Comparison of ENCODE assay signal across 13 cellular contexts in genomic region chr3:56291953-56292352, GRCh38.
DNase-seq lines count a peak whose midpoint lies in the region; ATAC-seq and TF ChIP-seq lines count a peak whose summit lies in the region.
"Had no signal": no experiment of that assay in that cellular context is flagged by ENCODE, and none has a peak within 500 bp of the region (broad histone marks: within the 10 kb centered on the region; RNA-seq: fewer than 3 reads in every experiment).

No MANE protein-coding gene starts in this region.

- no peak overlapping the region for H3K4ac ChIP-seq in neuronal stem cell (ENCODE audit: low read length)

- DNase-seq in AG20443 (ENCODE audit: low spot score) (peak; percentile 20), adipocyte (ENCODE audit: low read depth) (peak; percentile 6), GM10248 (ENCODE audit: extremely low spot score) (no peak), activated gamma-delta T cell (lab: John Stamatoyannopoulos, UW) (no peak), neuronal stem cell (ENCODE audit: low spot score) (no peak)
- DNase-seq: caudate nucleus, heart left ventricle, naive B cell, NCI-H226, right cardiac atrium had no signal

- no peak overlapping the region for H3K14ac ChIP-seq in neuronal stem cell (ENCODE audit: low read length)

- no CpG with 5 or more reads among the region's 3 CpGs for WGBS in neuronal stem cell (ENCODE audit: extremely low coverage in 2 of 2, insufficient read length in 2 of 2, insufficient replicate concordance in 1 of 2), 2 donors

- H3K4me3 ChIP-seq in adipocyte (ENCODE audit: low read length) (no peak overlapping the region), neuronal stem cell (ENCODE audit: low read length in 2 of 2) (no peak overlapping the region)
- H3K4me3 ChIP-seq: heart left ventricle had no signal

- no peak overlapping the region for H2BK15ac ChIP-seq in neuronal stem cell (ENCODE audit: low read length)

- H3K9ac ChIP-seq in adipocyte (ENCODE audit: low read length) (no peak overlapping the region), neuronal stem cell (ENCODE audit: low read depth, low read length, poor library complexity) (no peak overlapping the region)

- no peak overlapping the region for H2BK5ac ChIP-seq in neuronal stem cell (ENCODE audit: low read length)

- ATAC-seq in GM19023 (IDR thresholded peaks at IDR 0.05; ENCODE audit: unreplicated experiment), result peak; percentile 54
- ATAC-seq in HG03045 (IDR thresholded peaks at IDR 0.05; ENCODE audit: unreplicated experiment), result peak; percentile 66
- ATAC-seq in HG03196 (IDR thresholded peaks at IDR 0.05; ENCODE audit: unreplicated experiment), result no peak

- no peak overlapping the region for H3K23ac ChIP-seq in neuronal stem cell (ENCODE audit: low read depth, low read length, poor library complexity)

- no peak overlapping the region for H2AK5ac ChIP-seq in neuronal stem cell (ENCODE audit: low read depth, low read length)

- H3K27ac ChIP-seq in neuronal stem cell (replicated peaks; ENCODE audit: low read length), result no peak overlapping the region
- H3K27ac ChIP-seq: heart left ventricle had no signal

- H3K4me1 ChIP-seq in adipocyte (ENCODE audit: control insufficient read depth, insufficient read depth, low read length) (peaks cover 10% of the 10 kb centered on the region), neuronal stem cell (ENCODE audit: control insufficient read depth in 2 of 2, insufficient read depth in 1 of 2, low read depth in 1 of 2, low read length in 2 of 2) (peaks cover 3 to 5% of the 10 kb centered on the region in 2 donors)
- H3K4me1 ChIP-seq: heart left ventricle had no signal

- H4K91ac ChIP-seq in neuronal stem cell (ENCODE audit: low read depth, low read length, poor library complexity), result no peak overlapping the region

- no peak overlapping the region for H3K4me2 ChIP-seq in neuronal stem cell (ENCODE audit: insufficient read depth, low read length, poor library complexity, severe bottlenecking)

- no peak overlapping the region for H2BK12ac ChIP-seq in neuronal stem cell (ENCODE audit: low read length)

- H3K36me3 ChIP-seq in adipocyte (ENCODE audit: control insufficient read depth, insufficient read depth, low read length, severe bottlenecking) (no peaks in the 10 kb centered on the region), neuronal stem cell (replicated peaks in 1 of 2; ENCODE audit: control insufficient read depth in 2 of 2, insufficient read depth in 2 of 2, low read length in 2 of 2) (peaks cover 0 to 3% of the 10 kb centered on the region in 2 donors)
- H3K36me3 ChIP-seq: heart left ventricle had no signal

- H3K9me3 ChIP-seq in adipocyte (ENCODE audit: control insufficient read depth, low read length) (no peaks in the 10 kb centered on the region), neuronal stem cell (replicated peaks in 1 of 2; ENCODE audit: control insufficient read depth in 2 of 2, insufficient read depth in 1 of 2, low read depth in 1 of 2, low read length in 2 of 2) (no peaks in the 10 kb centered on the region)

- no peak for TF ChIP-seq CTCF in GM10248 (IDR thresholded peaks at IDR 0.05; ENCODE audit: control extremely low read depth, extremely low read depth, low read depth, missing control alignments)

- no peak overlapping the region for H2BK120ac ChIP-seq in neuronal stem cell (ENCODE audit: low read depth, low read length)

- no peak overlapping the region for H4K8ac ChIP-seq in neuronal stem cell (ENCODE audit: low read depth, low read length)

- H3K27me3 ChIP-seq in adipocyte (replicated peaks; ENCODE audit: control insufficient read depth, insufficient read depth, low read length), result peaks cover 9% of the 10 kb centered on the region
- no peaks in the 10 kb centered on the region for H3K27me3 ChIP-seq in neuronal stem cell (ENCODE audit: control insufficient read depth in 3 of 3, insufficient read depth in 3 of 3, low read depth in 1 of 3, low read length in 3 of 3)
- H3K27me3 ChIP-seq: heart left ventricle had no signal

- POLR2A ChIA-PET in GM10248 (lab: Yijun Ruan, JAX), result no interaction called here

- CTCF ChIA-PET in GM10248 (lab: Yijun Ruan, JAX), result interaction anchor here (1.4 kb wide), 1 partner anchor 11 kb away, joined by 6 read pairs; no protein-coding TSS in a partner anchor

- no peak overlapping the region for H2AFZ ChIP-seq in neuronal stem cell (ENCODE audit: low read length)

- no peaks in the 10 kb centered on the region for H3K79me1 ChIP-seq in neuronal stem cell (ENCODE audit: low read depth, low read length)

- no peak overlapping the region for H3K18ac ChIP-seq in neuronal stem cell (ENCODE audit: low read length)

Comparison
In these comparisons a context has a peak if more than half of its experiments do, and no peak if none do; other contexts are left out.
1. DNase-seq: peak in AG20443 (single experiment) and adipocyte (single experiment); none in GM10248 (single experiment), activated gamma-delta T cell (single experiment) and neuronal stem cell (single experiment).